In the genomic region with DNA sequence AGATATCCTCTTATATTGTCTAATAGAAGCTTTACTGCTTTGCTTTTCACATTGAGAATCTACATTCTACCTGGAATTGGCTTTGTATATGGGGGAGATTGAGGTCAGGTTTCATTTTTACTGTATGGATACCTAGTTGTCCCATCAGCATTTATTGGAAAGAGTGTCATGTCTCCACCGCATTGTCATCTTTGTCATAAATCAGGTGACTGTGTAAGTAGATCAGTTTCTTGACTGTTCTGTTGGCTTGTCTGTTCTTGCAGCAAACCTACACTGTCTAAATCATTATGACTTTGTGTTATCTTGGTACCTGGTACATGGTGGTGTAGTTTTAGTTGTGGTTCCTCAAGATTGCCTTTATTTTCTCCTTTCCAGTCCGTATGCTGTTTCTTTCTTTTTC, we compare ENCODE assay signal across 1 cellular context.
A peak's percentile ranks its signal among the peaks of the same experiment; 100 is the strongest.
TF ChIP-seq lines count a peak whose summit lies in the region.

No MANE protein-coding gene starts in this region.

TF ChIP-seq in HEK293T, 16 proteins besides CTCF, POLR2A, EP300 and RAD21:
- TF ChIP-seq, protein P1, sequence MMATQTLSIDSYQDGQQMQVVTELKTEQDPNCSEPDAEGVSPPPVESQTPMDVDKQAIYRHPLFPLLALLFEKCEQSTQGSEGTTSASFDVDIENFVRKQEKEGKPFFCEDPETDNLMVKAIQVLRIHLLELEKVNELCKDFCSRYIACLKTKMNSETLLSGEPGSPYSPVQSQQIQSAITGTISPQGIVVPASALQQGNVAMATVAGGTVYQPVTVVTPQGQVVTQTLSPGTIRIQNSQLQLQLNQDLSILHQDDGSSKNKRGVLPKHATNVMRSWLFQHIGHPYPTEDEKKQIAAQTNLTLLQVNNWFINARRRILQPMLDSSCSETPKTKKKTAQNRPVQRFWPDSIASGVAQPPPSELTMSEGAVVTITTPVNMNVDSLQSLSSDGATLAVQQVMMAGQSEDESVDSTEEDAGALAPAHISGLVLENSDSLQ (IDR thresholded peaks at IDR 0.05) = peak; percentile 32; the same call in 1 of the 2 replicates
- TF ChIP-seq FOXM1 (IDR thresholded peaks at IDR 0.05; ENCODE audit: borderline replicate concordance) (no peak), HDGF (IDR thresholded peaks at IDR 0.05; ENCODE audit: borderline replicate concordance) (no peak), L3MBTL2 (conservative IDR thresholded peaks at IDR 0.05) (no peak), NFRKB (IDR thresholded peaks at IDR 0.05) (no peak), CTBP1 (IDR thresholded peaks at IDR 0.05; ENCODE audit: borderline replicate concordance) (no peak), TARDBP (IDR thresholded peaks at IDR 0.05) (no peak), FOXA1 (IDR thresholded peaks at IDR 0.05) (no peak)
TF ChIP-seq in HEK293T: peak in this region for 1.
